1 cellular context compared by ENCODE assay signal in the genomic region with DNA sequence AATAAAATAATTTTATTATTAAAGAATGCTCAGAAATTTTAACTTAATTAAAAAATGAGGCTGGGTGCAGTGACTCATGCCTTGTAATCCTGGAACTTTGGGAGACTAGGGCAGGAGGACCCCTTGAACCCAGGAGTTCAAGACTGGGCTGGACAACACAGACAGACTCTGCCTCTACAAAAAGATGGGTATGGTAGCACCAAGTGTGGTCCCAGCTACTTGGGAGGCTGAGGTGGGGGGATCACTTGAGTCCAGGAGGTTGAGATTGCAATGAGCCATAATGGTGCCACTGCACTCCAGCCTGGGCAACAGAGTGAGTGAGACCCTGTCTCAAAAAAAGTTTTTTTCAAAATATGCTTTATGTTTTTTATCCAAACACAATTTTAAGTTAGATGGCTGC.
TF ChIP-seq lines count a peak whose summit lies in the region.

No MANE protein-coding gene starts in this region.

TF ChIP-seq in endothelial cell of umbilical vein, 7 proteins besides CTCF, POLR2A, EP300 and RAD21:
- no peak for TF ChIP-seq MYC (IDR thresholded peaks at IDR 0.05; ENCODE audit: low read depth, low read length)
